ENCODE assay signal across 12 cellular contexts in the genomic region with DNA sequence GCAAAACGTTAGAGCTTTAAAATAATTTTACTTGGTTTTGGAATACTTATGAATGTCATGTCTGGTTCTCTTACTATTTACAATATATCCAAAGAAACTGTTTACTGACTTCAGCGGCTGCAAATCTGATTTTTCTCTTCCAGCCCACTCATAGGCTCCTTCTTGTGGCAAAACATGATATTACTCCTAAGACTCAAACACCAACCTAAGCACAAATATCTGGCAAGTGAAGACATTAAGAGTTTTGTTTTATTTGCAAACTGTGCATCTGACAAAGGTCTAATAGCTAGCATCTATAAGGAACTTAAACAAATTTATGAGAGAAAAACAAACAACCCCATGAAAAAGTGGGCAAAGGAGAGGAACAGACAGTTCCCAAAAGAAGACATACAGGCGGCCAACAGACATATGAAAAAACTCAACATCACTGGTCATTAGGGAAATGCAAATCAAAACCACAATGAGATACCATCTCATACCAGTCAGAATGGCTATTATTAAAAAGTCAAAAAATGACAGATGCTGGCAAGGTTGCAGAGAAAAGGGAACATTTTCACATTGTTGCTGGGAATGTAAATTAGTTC. TPM values are rescaled to one million over a fixed set of nuclear protein-coding genes. Genes with fewer than 3 reads are reported as not detected.
DNase-seq lines count a peak whose midpoint lies in the region; ATAC-seq, FAIRE-seq and TF ChIP-seq lines count a peak whose summit lies in the region.
"Had no signal": no experiment of that assay in that cellular context is flagged by ENCODE, and none has a peak within 500 bp of the region (broad histone marks: within the 10 kb centered on the region; RNA-seq: fewer than 3 reads in every experiment).

No MANE protein-coding gene starts in this region.

- peak; percentile 78 for FAIRE-seq in endothelial cell of umbilical vein (lab: Jason Lieb, UNC)
- FAIRE-seq: colon had no signal

- H3K36me3 ChIP-seq in OCI-LY3 (replicated peaks; ENCODE audit: low read depth, low read length): no peaks in the 10 kb centered on the region
- no peaks in the 10 kb centered on the region for H3K36me3 ChIP-seq in endothelial cell of umbilical vein (ENCODE audit: control insufficient read depth in 2 of 2, extremely low read depth in 1 of 2, insufficient read depth in 2 of 2, low read length in 2 of 2)
- no peaks in the 10 kb centered on the region for H3K36me3 ChIP-seq in tibial nerve
- H3K36me3 ChIP-seq in esophagus squamous epithelium: no peaks in the 10 kb centered on the region
- H3K36me3 ChIP-seq: BLaER1 had no signal

- H3K4me2 ChIP-seq in OCI-LY3 (ENCODE audit: low read length) (no peak overlapping the region), endothelial cell of umbilical vein (ENCODE audit: insufficient read depth, low read length) (no peak overlapping the region)
- H3K4me2 ChIP-seq: BLaER1 had no signal

- no TSS peak for BruUV-seq in endothelial cell of umbilical vein (replicated peaks; lab: Mats Ljungman, UMichigan)

- dilution Hi-C loops in endothelial cell of umbilical vein (cut with MboI; ENCODE audit: extremely low pct_ligation_motif_present, low sequenced_read_pairs): no loop called here

- TF ChIP-seq EP300 in tibial nerve (IDR thresholded peaks at IDR 0.05): no peak

- WGBS in tibial nerve, 2 donors: 40 to 46% methylated on average over 3 of the region's 3 CpGs
- 41 to 50% methylated on average over 3 of the region's 3 CpGs for WGBS in esophagus squamous epithelium, 2 donors

- peak; percentile 28; the same call in 1 of the 2 replicates for TF ChIP-seq CTCF in OCI-LY3 (IDR thresholded peaks at IDR 0.05; ENCODE audit: low read depth, low read length)
- peak; percentile 11 to 34 for TF ChIP-seq CTCF in endothelial cell of umbilical vein (IDR thresholded peaks at IDR 0.05; ENCODE audit: extremely low read depth in 1 of 2, insufficient read depth in 1 of 2, low read depth in 1 of 2, low read length in 2 of 2)
- TF ChIP-seq CTCF in tibial nerve (IDR thresholded peaks at IDR 0.05): peak; percentile 19 to 51 (median 32)
- TF ChIP-seq CTCF in esophagus squamous epithelium (IDR thresholded peaks at IDR 0.05): peak in 3 of 6 experiments; percentile 19 to 44 (median 20)

- H2AFZ ChIP-seq in OCI-LY3 (ENCODE audit: low read depth, low read length) (no peak overlapping the region), endothelial cell of umbilical vein (ENCODE audit: low read depth, low read length) (no peak overlapping the region)

- no peaks in the 10 kb centered on the region for H3K4me1 ChIP-seq in OCI-LY3 (ENCODE audit: low read length)
- H3K4me1 ChIP-seq in endothelial cell of umbilical vein (ENCODE audit: control insufficient read depth, extremely low read depth, insufficient read depth, low read length): no peaks in the 10 kb centered on the region
- H3K4me1 ChIP-seq in tibial nerve: peaks cover 0 to under 1% (median 0%) of the 10 kb centered on the region in 4 donors
- H3K4me1 ChIP-seq in esophagus squamous epithelium: peaks cover 0 to 4% (median 0%) of the 10 kb centered on the region in 3 donors
- H3K4me1 ChIP-seq: BLaER1 had no signal

- no peak overlapping the region for H3K4me3 ChIP-seq in OCI-LY3 (ENCODE audit: low read length)
- H3K4me3 ChIP-seq in endothelial cell of umbilical vein (replicated peaks in 1 of 3; ENCODE audit: insufficient read depth in 1 of 3, low read depth in 1 of 3, low read length in 3 of 3): no peak overlapping the region
- no peak overlapping the region for H3K4me3 ChIP-seq in tibial nerve
- no peak overlapping the region for H3K4me3 ChIP-seq in esophagus squamous epithelium
- H3K4me3 ChIP-seq: BLaER1 had no signal

- H3K27ac ChIP-seq in OCI-LY3 (ENCODE audit: low read length): no peak overlapping the region
- H3K27ac ChIP-seq in endothelial cell of umbilical vein (ENCODE audit: insufficient read depth, low read depth, low read length): no peak overlapping the region
- H3K27ac ChIP-seq in tibial nerve: peak overlapping the region in 1 of 4 donors; percentile 27
- no peak overlapping the region for H3K27ac ChIP-seq in esophagus squamous epithelium
- H3K27ac ChIP-seq: BLaER1 had no signal

- CTCF ChIA-PET in endothelial cell of umbilical vein (lab: Charles Lee): interaction anchor here (0.8 to 1.4 kb wide), 4 partner anchors 20 to 37 kb away, joined by 3 to 8 read pairs (median 6); a partner anchor contains a TSS

- peak; percentile 8 for DNase-seq in NOMO-1 treated with DMSO at 0.1 percent for 48 hours (lab: John Stamatoyannopoulos, UW; ENCODE audit: unreplicated experiment)
- no peak for DNase-seq in NOMO-1 treated with dmso at 0.1 percent for 144 hours (lab: John Stamatoyannopoulos, UW; ENCODE audit: unreplicated experiment)
- DNase-seq in endothelial cell of umbilical vein (ENCODE audit: low read depth, low spot score): peak; percentile 56
- DNase-seq in tibial nerve (ENCODE audit: low spot score in 2 of 2): no peak
- DNase-seq in esophagus squamous epithelium (lab: John Stamatoyannopoulos, UW): no peak
- no peak for DNase-seq in cerebellar cortex (ENCODE audit: low spot score)
- DNase-seq: activated CD4-positive, alpha-beta T cell treated with anti-CD3 and anti-CD28 coated beads, Interleukin-2, amount 50 U/mL, for 4 hours had no signal

- H3K27me3 ChIP-seq in OCI-LY3 (ENCODE audit: low read depth, low read length) (peaks cover 8% of the 10 kb centered on the region; the same call in 1 of the 2 replicates), endothelial cell of umbilical vein (ENCODE audit: control insufficient read depth in 2 of 2, insufficient read depth in 2 of 2, low read length in 2 of 2) (peaks cover 3 to 4% of the 10 kb centered on the region in 2 experiments), tibial nerve (no peaks in the 10 kb centered on the region), esophagus squamous epithelium (peaks cover 0 to 8% (median 0%) of the 10 kb centered on the region in 4 donors)
- H3K27me3 ChIP-seq: BLaER1 had no signal

- H3K79me2 ChIP-seq in OCI-LY3 (ENCODE audit: low read length): no peaks in the 10 kb centered on the region
- no peaks in the 10 kb centered on the region for H3K79me2 ChIP-seq in endothelial cell of umbilical vein (ENCODE audit: control insufficient read depth, insufficient read depth, low read length)

- POLR2A ChIA-PET in endothelial cell of umbilical vein (lab: Charles Lee): no interaction called here

- H3K9me3 ChIP-seq in OCI-LY3 (ENCODE audit: insufficient read depth, low read length): no peaks in the 10 kb centered on the region
- H3K9me3 ChIP-seq in endothelial cell of umbilical vein (replicated peaks; ENCODE audit: control insufficient read depth, insufficient read depth, low read length): no peaks in the 10 kb centered on the region
- peaks cover 0 to 15% (median 0%) of the 10 kb centered on the region in 4 donors for H3K9me3 ChIP-seq in tibial nerve
- H3K9me3 ChIP-seq in esophagus squamous epithelium: peaks cover 0 to 8% (median 0%) of the 10 kb centered on the region in 3 donors

- intact Hi-C loops in endothelial cell of umbilical vein (cut with micrococcal nuclease) (loop anchor here (1.0 kb wide), 1 partner anchor 36 kb away; no protein-coding TSS in a partner anchor), esophagus squamous epithelium (cut with DNase I) (no loop called here)

- ATAC-seq in GM21390 (IDR thresholded peaks at IDR 0.05; ENCODE audit: unreplicated experiment): no peak

- no peak overlapping the region for H3K9ac ChIP-seq in OCI-LY3 (ENCODE audit: low read length)
- no peak overlapping the region for H3K9ac ChIP-seq in endothelial cell of umbilical vein (replicated peaks; ENCODE audit: extremely low read depth, insufficient read depth, low read length)
- H3K9ac ChIP-seq: BLaER1 had no signal

- no peaks in the 10 kb centered on the region for H3K9me1 ChIP-seq in endothelial cell of umbilical vein (replicated peaks; ENCODE audit: control insufficient read depth, extremely low read depth, insufficient read depth, low read length)

- TF ChIP-seq POLR2A in endothelial cell of umbilical vein (IDR thresholded peaks at IDR 0.05; ENCODE audit: low read depth, low read length): no peak
- no peak for TF ChIP-seq POLR2A in tibial nerve (IDR thresholded peaks at IDR 0.05)
- no peak for TF ChIP-seq POLR2A in esophagus squamous epithelium (IDR thresholded peaks at IDR 0.05)

- H4K20me1 ChIP-seq in OCI-LY3 (ENCODE audit: insufficient read depth, low read length) (no peaks in the 10 kb centered on the region), endothelial cell of umbilical vein (replicated peaks; ENCODE audit: control insufficient read depth, extremely low read depth, insufficient read depth, low read length) (no peaks in the 10 kb centered on the region)
- H4K20me1 ChIP-seq: BLaER1 had no signal

RNA-seq across cellular contexts. Expression of a gene that starts 20.3 kb away (rescaled TPM):
- total RNA-seq in endothelial cell of umbilical vein: not detected in 2 replicates
- polyA plus RNA-seq in endothelial cell of umbilical vein: 0.28 and 0.33 TPM in 2 replicates
- polyA plus RNA-seq in endothelial cell of umbilical vein (2011; cell fraction: cytosol; rRNA removed): 0.25 and 0.31 TPM in 2 replicates
- polyA plus RNA-seq in endothelial cell of umbilical vein (2011; cell fraction: nucleus; rRNA removed): 0.13 and 0.28 TPM in 2 replicates
- polyA plus RNA-seq in endothelial cell of umbilical vein (2012): 0.56 TPM in 1 of 2 replicates, not detected in the other
- 0.28 TPM in 1 of 2 replicates, not detected in the other for polyA minus RNA-seq in endothelial cell of umbilical vein
- polyA minus RNA-seq in endothelial cell of umbilical vein (2011; cell fraction: cytosol; rRNA and poly(A)+ RNA removed): not detected
- polyA minus RNA-seq in endothelial cell of umbilical vein (2011; cell fraction: nucleus; rRNA and poly(A)+ RNA removed): not detected in 2 replicates
- total RNA-seq in tibial nerve: 10 to 100 TPM in 1 of 4 donors, 1 to 10 TPM in 3; 3.3 to 11.7 (median 8.9) TPM
- total RNA-seq in esophagus squamous epithelium: under 1 TPM in 1 of 4 donors, not detected in 3; 0.26 TPM
- total RNA-seq: ureter had no signal

RNA-seq across cellular contexts. Expression of a gene that starts 26.1 kb away (rescaled TPM):
- total RNA-seq in endothelial cell of umbilical vein (not detected in 2 replicates), tibial nerve (100 to 1,000 TPM in 2 of 4 donors, 10 to 100 TPM in 2; 68.7 to 182 (median 111) TPM), esophagus squamous epithelium (10 to 100 TPM in 1 of 4 donors, 1 to 10 TPM in 1, under 1 TPM in 2; 0.19 to 99.9 (median 1.3) TPM)
- not detected in 2 replicates for polyA plus RNA-seq in endothelial cell of umbilical vein
- polyA plus RNA-seq in endothelial cell of umbilical vein (2011; cell fraction: cytosol; rRNA removed): not detected in 2 replicates
- not detected in 2 replicates for polyA plus RNA-seq in endothelial cell of umbilical vein (2011; cell fraction: nucleus; rRNA removed)
- not detected in 2 replicates for polyA plus RNA-seq in endothelial cell of umbilical vein (2012)
- polyA minus RNA-seq in endothelial cell of umbilical vein: not detected in 2 replicates
- polyA minus RNA-seq in endothelial cell of umbilical vein (2011; cell fraction: cytosol; rRNA and poly(A)+ RNA removed): not detected
- polyA minus RNA-seq in endothelial cell of umbilical vein (2011; cell fraction: nucleus; rRNA and poly(A)+ RNA removed): not detected in 2 replicates

RNA-seq across cellular contexts. Expression of a gene that starts 30.4 kb away (rescaled TPM):
- 19.1 and 22.1 TPM in 2 replicates for total RNA-seq in endothelial cell of umbilical vein
- polyA plus RNA-seq in endothelial cell of umbilical vein: 10.3 and 13.0 TPM in 2 replicates
- polyA plus RNA-seq in endothelial cell of umbilical vein (2011; cell fraction: cytosol; rRNA removed): 11.1 and 11.2 TPM in 2 replicates
- polyA plus RNA-seq in endothelial cell of umbilical vein (2011; cell fraction: nucleus; rRNA removed): 11.1 and 13.9 TPM in 2 replicates
- 16.4 and 16.6 TPM in 2 replicates for polyA plus RNA-seq in endothelial cell of umbilical vein (2012)
- polyA minus RNA-seq in endothelial cell of umbilical vein: 18.1 and 18.8 TPM in 2 replicates
- 11.0 TPM for polyA minus RNA-seq in endothelial cell of umbilical vein (2011; cell fraction: cytosol; rRNA and poly(A)+ RNA removed)
- 12.1 and 16.5 TPM in 2 replicates for polyA minus RNA-seq in endothelial cell of umbilical vein (2011; cell fraction: nucleus; rRNA and poly(A)+ RNA removed)
- total RNA-seq in tibial nerve: 10 to 100 TPM; 53.8 to 68.1 (median 58.1) TPM
- 10 to 100 TPM; 18.3 to 35.7 (median 22.7) TPM for total RNA-seq in esophagus squamous epithelium

Comparison
In these comparisons a context has a peak if more than half of its experiments do, and no peak if none do; other contexts are left out.
1. DNase-seq: peak in NOMO-1 treated with DMSO at 0.1 percent for 48 hours (single experiment) and endothelial cell of umbilical vein (single experiment); none in NOMO-1 treated with dmso at 0.1 percent for 144 hours (single experiment), tibial nerve (0 of 2), esophagus squamous epithelium (single experiment) and cerebellar cortex (single experiment).